Comparison of ENCODE assay signal across 1 cellular context in genomic region chr14:74648643-74649042, GRCh38.
A peak's percentile ranks its signal among the peaks of the same experiment; 100 is the strongest.
TF ChIP-seq lines count a peak whose summit lies in the region.

No MANE protein-coding gene starts in this region.

TF ChIP-seq in H1, 55 proteins besides CTCF, POLR2A, EP300 and RAD21:
- TF ChIP-seq CBX5 (IDR thresholded peaks at IDR 0.05; ENCODE audit: low read depth, low read length) (no peak), TEAD4 (IDR thresholded peaks at IDR 0.05; ENCODE audit: low read depth, low read length) (peak; percentile 43; the same call in 1 of the 2 replicates)
TF ChIP-seq in H1: peak in this region for 1.
